1 cellular context compared by ENCODE assay signal in the genomic region with DNA sequence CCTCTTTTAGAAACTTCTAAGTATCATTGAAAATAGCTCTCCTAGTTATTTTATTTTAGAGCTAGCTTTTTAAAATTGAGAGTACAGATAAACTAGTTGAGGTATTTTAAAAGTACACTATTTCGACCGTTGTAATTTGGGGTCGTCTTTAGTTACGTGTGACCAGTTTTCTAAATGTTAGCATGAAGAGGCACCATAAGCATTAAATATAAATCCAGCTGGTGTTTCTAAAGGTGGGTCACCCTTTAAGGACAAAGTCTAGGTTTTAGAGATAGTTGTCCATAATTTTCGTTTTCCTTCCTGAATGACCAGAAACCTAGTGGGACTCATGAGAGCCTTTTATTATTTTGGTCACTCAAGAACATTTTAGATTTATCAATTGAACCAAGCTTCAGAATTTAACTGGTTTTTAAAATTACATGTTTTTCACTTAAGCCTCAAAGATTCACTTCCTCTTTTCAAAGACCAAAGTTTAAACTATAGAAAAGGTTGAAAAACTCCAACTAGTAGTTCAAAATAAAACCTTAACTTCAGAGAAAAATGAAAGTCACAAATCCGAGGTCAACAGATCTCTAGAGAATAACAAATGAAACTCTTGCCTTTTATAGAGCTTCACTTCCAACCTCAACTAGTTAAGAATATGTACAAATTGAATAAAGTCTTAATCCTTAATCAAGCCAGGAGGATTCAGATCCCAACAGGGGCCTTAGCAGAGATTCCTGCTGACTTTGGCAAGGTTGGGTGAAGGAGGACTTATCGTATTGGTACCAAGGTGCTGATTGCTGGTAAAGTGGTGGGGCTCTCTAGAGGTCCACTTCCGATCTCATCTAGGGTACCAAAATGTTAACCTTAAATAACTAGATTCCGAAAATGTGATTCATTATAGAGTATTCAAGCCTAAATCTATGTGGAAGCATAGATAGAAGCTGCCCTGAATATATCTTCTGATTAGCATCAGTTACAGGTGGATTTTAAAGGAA.
TF ChIP-seq lines count a peak whose summit lies in the region.

No MANE protein-coding gene starts in this region.

TF ChIP-seq in GM12878, 131 proteins besides CTCF, POLR2A, EP300 and RAD21 (continued from another document):
- TF ChIP-seq IKZF1 (conservative IDR thresholded peaks at IDR 0.05): peak; percentile 39; the same call in 1 of the 2 replicates
